ENCODE assay signal across 15 cellular contexts in the genomic region with DNA sequence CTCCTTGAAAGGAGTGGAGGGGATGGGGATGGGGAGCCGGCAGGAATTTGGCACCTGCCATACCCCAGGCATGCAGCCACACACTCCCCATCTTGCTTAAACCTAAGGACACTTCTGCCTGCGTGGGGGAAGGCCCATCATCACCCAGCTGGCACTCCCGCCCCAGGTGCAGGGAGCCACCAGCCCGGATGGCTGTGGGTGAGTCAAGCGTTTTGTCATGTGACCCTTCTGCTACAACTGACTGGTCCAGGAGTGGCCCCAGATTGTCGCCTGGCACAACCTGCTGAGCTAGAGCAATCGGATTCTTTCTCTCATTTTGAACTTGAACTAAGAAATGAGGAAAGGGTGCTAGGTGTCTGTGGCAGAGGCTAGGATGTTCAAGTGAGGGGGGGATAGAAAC.
DNase-seq lines count a peak whose midpoint lies in the region; ATAC-seq and TF ChIP-seq lines count a peak whose summit lies in the region.
"Had no signal": no experiment of that assay in that cellular context is flagged by ENCODE, and none has a peak within 500 bp of the region (broad histone marks: within the 10 kb centered on the region; RNA-seq: fewer than 3 reads in every experiment).

No MANE protein-coding gene starts in this region.

- no peaks in the 10 kb centered on the region for H3K4me1 Mint-ChIP-seq in stimulated activated effector memory CD8-positive, alpha-beta T cell treated with anti-CD3 and anti-CD28 coated beads, Interleukin-12 subunit alpha, Interleukin-12 subunit beta, amount 100 ng/mL, for 72 hours
- H3K4me1 Mint-ChIP-seq in WTC11, result peaks cover 38% of the 10 kb centered on the region

- H3K9me3 Mint-ChIP-seq in stimulated activated effector memory CD8-positive, alpha-beta T cell treated with anti-CD3 and anti-CD28 coated beads, Interleukin-12 subunit alpha, Interleukin-12 subunit beta, amount 100 ng/mL, for 72 hours, result no peaks in the 10 kb centered on the region
- H3K9me3 Mint-ChIP-seq in WTC11, result peaks cover 22% of the 10 kb centered on the region
- H3K9me3 Mint-ChIP-seq: CD8-positive, alpha-beta T cell had no signal

- ATAC-seq in HG02798 (IDR thresholded peaks at IDR 0.05; ENCODE audit: poor library complexity, unreplicated experiment) (peak; percentile 47), WTC11 (no peak), heart right ventricle (no peak)
- peak; percentile 19 for ATAC-seq in stimulated activated effector memory CD8-positive, alpha-beta T cell treated with anti-CD3 and anti-CD28 coated beads, Interleukin-12 subunit alpha, Interleukin-12 subunit beta, amount 100 ng/mL, for 72 hours
- ATAC-seq: CD8-positive, alpha-beta T cell; HCT116; HepG2 had no signal

- no peaks in the 10 kb centered on the region for H3K79me2 ChIP-seq in DOHH2 (ENCODE audit: control insufficient read depth, low read length)
- no peaks in the 10 kb centered on the region for H3K79me2 ChIP-seq in SU-DHL-6 (ENCODE audit: insufficient read depth, low read length)

- WGBS in heart right ventricle, 2 donors, result 96 to 97% methylated on average over 7 of the region's 7 CpGs

- H3K4me1 ChIP-seq in DOHH2 (ENCODE audit: control insufficient read depth, low read length) (peaks cover 100% of the 10 kb centered on the region), heart right ventricle (peaks cover 0 to 3% (median under 1%) of the 10 kb centered on the region in 9 donors)
- H3K4me1 ChIP-seq: SJSA1 had no signal

- H3F3A ChIP-seq in DOHH2 (ENCODE audit: control insufficient read depth, insufficient read depth), result peaks cover 50% of the 10 kb centered on the region
- H3F3A ChIP-seq in SU-DHL-6 (ENCODE audit: insufficient read depth), result peaks cover 9% of the 10 kb centered on the region

- no peak for DNase-seq in stimulated activated effector memory CD8-positive, alpha-beta T cell treated with anti-CD3 and anti-CD28 coated beads, Interleukin-12 subunit alpha, Interleukin-12 subunit beta, amount 100 ng/mL, for 72 hours (ENCODE audit: low spot score in 2 of 2)
- DNase-seq in WTC11 (ENCODE audit: low spot score) (no peak), heart right ventricle (no peak), AML-193 (lab: John Stamatoyannopoulos, UW) (no peak)
- DNase-seq: CD8-positive, alpha-beta T cell; NCI-H1417; NCI-H1930; NCI-H2171 had no signal

- no peak overlapping the region for H3K4me3 Mint-ChIP-seq in stimulated activated effector memory CD8-positive, alpha-beta T cell treated with anti-CD3 and anti-CD28 coated beads, Interleukin-12 subunit alpha, Interleukin-12 subunit beta, amount 100 ng/mL, for 72 hours
- H3K4me3 Mint-ChIP-seq in WTC11, result no peak overlapping the region
- H3K4me3 Mint-ChIP-seq: B cell; CD8-positive, alpha-beta T cell had no signal

- no peak overlapping the region for H3K27ac Mint-ChIP-seq in stimulated activated effector memory CD8-positive, alpha-beta T cell treated with anti-CD3 and anti-CD28 coated beads, Interleukin-12 subunit alpha, Interleukin-12 subunit beta, amount 100 ng/mL, for 72 hours
- no peak overlapping the region for H3K27ac Mint-ChIP-seq in WTC11
- H3K27ac Mint-ChIP-seq: B cell; CD8-positive, alpha-beta T cell had no signal

- H2AFZ ChIP-seq in SU-DHL-6 (ENCODE audit: low read depth, low read length, severe bottlenecking), result no peak overlapping the region

- peaks cover 13% of the 10 kb centered on the region for H3K27me3 Mint-ChIP-seq in WTC11 (ENCODE audit: low read depth)

- CTCF ChIA-PET in WTC11 (lab: Charles Lee), result no interaction called here

- no peaks in the 10 kb centered on the region for H3K36me3 Mint-ChIP-seq in stimulated activated effector memory CD8-positive, alpha-beta T cell treated with anti-CD3 and anti-CD28 coated beads, Interleukin-12 subunit alpha, Interleukin-12 subunit beta, amount 100 ng/mL, for 72 hours
- peaks cover 16% of the 10 kb centered on the region for H3K36me3 Mint-ChIP-seq in WTC11
- H3K36me3 Mint-ChIP-seq: CD8-positive, alpha-beta T cell had no signal

- H3K27ac ChIP-seq in DOHH2 (ENCODE audit: low read depth, low read length) (peak overlapping the region; percentile 89), SU-DHL-6 (ENCODE audit: low read depth, low read length) (0 out of 2 replicates have a peak overlapping the region, but pooled peaks have one; percentile 61), heart right ventricle (no peak overlapping the region)
- H3K27ac ChIP-seq: SJSA1 had no signal

- H3K4me3 ChIP-seq in DOHH2 (ENCODE audit: low read length) (peak overlapping the region; percentile 42), SU-DHL-6 (ENCODE audit: insufficient read depth, low read length, poor library complexity, severe bottlenecking) (no peak overlapping the region), heart right ventricle (no peak overlapping the region)
- H3K4me3 ChIP-seq: SJSA1 had no signal

- H3K36me3 ChIP-seq in DOHH2 (ENCODE audit: control insufficient read depth, low read length) (0 out of 2 replicates have a peak, but pooled peaks cover 5% of the 10 kb centered on the region), SU-DHL-6 (ENCODE audit: low read length) (no peaks in the 10 kb centered on the region; the same call in 1 of the 2 replicates), heart right ventricle (no peaks in the 10 kb centered on the region)
- H3K36me3 ChIP-seq: SJSA1 had no signal

- POLR2A ChIA-PET in WTC11 (lab: Charles Lee), result no interaction called here

- no peaks in the 10 kb centered on the region for H3K27me3 ChIP-seq in DOHH2 (ENCODE audit: control insufficient read depth, low read length)
- no peaks in the 10 kb centered on the region for H3K27me3 ChIP-seq in SU-DHL-6 (ENCODE audit: low read length)
- H3K27me3 ChIP-seq in heart right ventricle, result no peaks in the 10 kb centered on the region

- H3K9ac ChIP-seq in SU-DHL-6 (ENCODE audit: low read length), result no peak overlapping the region

- H4K20me1 ChIP-seq in DOHH2 (ENCODE audit: control insufficient read depth, insufficient read depth, low read depth, low read length) (no peaks in the 10 kb centered on the region), SU-DHL-6 (ENCODE audit: low read depth, low read length) (no peaks in the 10 kb centered on the region)

- H3K4me2 ChIP-seq in DOHH2 (ENCODE audit: low read length) (peak overlapping the region; percentile 75), SU-DHL-6 (ENCODE audit: low read depth, low read length, poor library complexity, severe bottlenecking) (peak overlapping the region; percentile 4)

- H3K9me2 ChIP-seq in DOHH2 (replicated peaks; ENCODE audit: control insufficient read depth, low read length), result no peaks in the 10 kb centered on the region
- H3K9me2 ChIP-seq in SU-DHL-6 (replicated peaks; ENCODE audit: insufficient read depth, low read length), result no peaks in the 10 kb centered on the region

- TF ChIP-seq CTCF in DOHH2 (IDR thresholded peaks at IDR 0.05; ENCODE audit: low read depth, low read length, poor library complexity, severe bottlenecking) (no peak), SU-DHL-6 (IDR thresholded peaks at IDR 0.05; ENCODE audit: insufficient read depth, low read length, poor library complexity, severe bottlenecking) (no peak), WTC11 (IDR thresholded peaks at IDR 0.05) (no peak), heart right ventricle (IDR thresholded peaks at IDR 0.05) (no peak)

- H3K9me3 ChIP-seq in DOHH2 (ENCODE audit: control insufficient read depth, insufficient read depth, low read length) (peaks cover 13% of the 10 kb centered on the region; the same call in 1 of the 2 replicates), SU-DHL-6 (ENCODE audit: insufficient read depth, low read length) (peaks cover 6% of the 10 kb centered on the region; the same call in 1 of the 2 replicates), heart right ventricle (peaks cover 0 to 11% (median 0%) of the 10 kb centered on the region in 11 donors)
- H3K9me3 ChIP-seq: SJSA1 had no signal

- intact Hi-C loops in heart right ventricle (cut with DNase I), result loop anchor here in 3 of 10 donors (10.0 kb wide), 2 partner anchors 148 to 158 kb away; no protein-coding TSS in a partner anchor

TF ChIP-seq in WTC11, 78 proteins besides CTCF, POLR2A, EP300 and RAD21 (continues in another document):
- TF ChIP-seq IRF1 (CRISPR knock-in tag; IDR thresholded peaks at IDR 0.05), result no peak
- TF ChIP-seq, protein P1, sequence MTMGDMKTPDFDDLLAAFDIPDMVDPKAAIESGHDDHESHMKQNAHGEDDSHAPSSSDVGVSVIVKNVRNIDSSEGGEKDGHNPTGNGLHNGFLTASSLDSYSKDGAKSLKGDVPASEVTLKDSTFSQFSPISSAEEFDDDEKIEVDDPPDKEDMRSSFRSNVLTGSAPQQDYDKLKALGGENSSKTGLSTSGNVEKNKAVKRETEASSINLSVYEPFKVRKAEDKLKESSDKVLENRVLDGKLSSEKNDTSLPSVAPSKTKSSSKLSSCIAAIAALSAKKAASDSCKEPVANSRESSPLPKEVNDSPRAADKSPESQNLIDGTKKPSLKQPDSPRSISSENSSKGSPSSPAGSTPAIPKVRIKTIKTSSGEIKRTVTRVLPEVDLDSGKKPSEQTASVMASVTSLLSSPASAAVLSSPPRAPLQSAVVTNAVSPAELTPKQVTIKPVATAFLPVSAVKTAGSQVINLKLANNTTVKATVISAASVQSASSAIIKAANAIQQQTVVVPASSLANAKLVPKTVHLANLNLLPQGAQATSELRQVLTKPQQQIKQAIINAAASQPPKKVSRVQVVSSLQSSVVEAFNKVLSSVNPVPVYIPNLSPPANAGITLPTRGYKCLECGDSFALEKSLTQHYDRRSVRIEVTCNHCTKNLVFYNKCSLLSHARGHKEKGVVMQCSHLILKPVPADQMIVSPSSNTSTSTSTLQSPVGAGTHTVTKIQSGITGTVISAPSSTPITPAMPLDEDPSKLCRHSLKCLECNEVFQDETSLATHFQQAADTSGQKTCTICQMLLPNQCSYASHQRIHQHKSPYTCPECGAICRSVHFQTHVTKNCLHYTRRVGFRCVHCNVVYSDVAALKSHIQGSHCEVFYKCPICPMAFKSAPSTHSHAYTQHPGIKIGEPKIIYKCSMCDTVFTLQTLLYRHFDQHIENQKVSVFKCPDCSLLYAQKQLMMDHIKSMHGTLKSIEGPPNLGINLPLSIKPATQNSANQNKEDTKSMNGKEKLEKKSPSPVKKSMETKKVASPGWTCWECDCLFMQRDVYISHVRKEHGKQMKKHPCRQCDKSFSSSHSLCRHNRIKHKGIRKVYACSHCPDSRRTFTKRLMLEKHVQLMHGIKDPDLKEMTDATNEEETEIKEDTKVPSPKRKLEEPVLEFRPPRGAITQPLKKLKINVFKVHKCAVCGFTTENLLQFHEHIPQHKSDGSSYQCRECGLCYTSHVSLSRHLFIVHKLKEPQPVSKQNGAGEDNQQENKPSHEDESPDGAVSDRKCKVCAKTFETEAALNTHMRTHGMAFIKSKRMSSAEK (CRISPR knock-in tag; IDR thresholded peaks at IDR 0.05; ENCODE audit: borderline replicate concordance), result no peak
- no peak for TF ChIP-seq FOXK1 (CRISPR knock-in tag; IDR thresholded peaks at IDR 0.05)

Comparison
In these comparisons a context has a peak if more than half of its experiments do, and no peak if none do; other contexts are left out.
1. H3K27ac ChIP-seq: peak in DOHH2 (single experiment) and SU-DHL-6 (single experiment); none in heart right ventricle (0 of 10).
2. ATAC-seq: peak in HG02798 (single experiment) and stimulated activated effector memory CD8-positive, alpha-beta T cell treated with anti-CD3 and anti-CD28 coated beads, Interleukin-12 subunit alpha, Interleukin-12 subunit beta, amount 100 ng/mL, for 72 hours (single experiment); none in WTC11 (single experiment) and heart right ventricle (0 of 8).